ENCODE assay signal across 11 cellular contexts in genomic region chr12:131947482-131948027, GRCh38. TPM values are rescaled to one million over a fixed set of nuclear protein-coding genes. Genes with fewer than 3 reads are reported as not detected.
DNase-seq lines count a peak whose midpoint lies in the region; ATAC-seq, FAIRE-seq and TF ChIP-seq lines count a peak whose summit lies in the region.
"Had no signal": no experiment of that assay in that cellular context is flagged by ENCODE, and none has a peak within 500 bp of the region (broad histone marks: within the 10 kb centered on the region; RNA-seq: fewer than 3 reads in every experiment).

No MANE protein-coding gene starts in this region.

- no peak for DNase-seq in activated CD4-positive, alpha-beta T cell treated with anti-CD3 and anti-CD28 coated beads, Interleukin-2, amount 10 ng/mL, durations not matched to agents 7 days and 5 days
- DNase-seq in activated CD4-positive, alpha-beta T cell treated with anti-CD3 and anti-CD28 coated beads for 4 hours, result no peak
- DNase-seq in NB4 (ENCODE audit: low read depth) (peak; percentile 40), H1 (ENCODE audit: low read depth in 1 of 2, low spot score in 2 of 2) (no peak), gastrocnemius medialis (no peak), SIG-M5 treated with dmso at 0.1 percent for 504 hours (lab: John Stamatoyannopoulos, UW; ENCODE audit: unreplicated experiment) (no peak), progenitor cell of endocrine pancreas (ENCODE audit: low spot score, unreplicated experiment) (no peak), NCI-H2227 treated with DMSO at 0.1 percent for 48 hours (lab: John Stamatoyannopoulos, UW) (no peak)
- DNase-seq: amniotic stem cell, NCI-H187 treated with DMSO at 0.1 percent for 48 hours, WERI-Rb-1 had no signal

- no peaks in the 10 kb centered on the region for H3K27me3 Mint-ChIP-seq in activated CD4-positive, alpha-beta T cell treated with anti-CD3 and anti-CD28 coated beads, Interleukin-2, amount 10 ng/mL, durations not matched to agents 7 days and 5 days
- no peaks in the 10 kb centered on the region for H3K27me3 Mint-ChIP-seq in progenitor cell of endocrine pancreas

- H2BK120ac ChIP-seq in H1 (replicated peaks; ENCODE audit: low read depth, low read length), result no peak overlapping the region

- peak overlapping the region; percentile 68; the same call in 1 of the 2 replicates for H2BK12ac ChIP-seq in H1 (ENCODE audit: low read depth, low read length)

- peaks cover 12% of the 10 kb centered on the region for H3K36me3 Mint-ChIP-seq in activated CD4-positive, alpha-beta T cell treated with anti-CD3 and anti-CD28 coated beads, Interleukin-2, amount 10 ng/mL, durations not matched to agents 7 days and 5 days (ENCODE audit: low read depth)
- peaks cover 6% of the 10 kb centered on the region for H3K36me3 Mint-ChIP-seq in progenitor cell of endocrine pancreas (ENCODE audit: insufficient read depth)

- H3K9me3 ChIP-seq in H1 (ENCODE audit: insufficient read depth in 2 of 2, low read depth in 1 of 2, low read length in 1 of 2) (no peaks in the 10 kb centered on the region), gastrocnemius medialis (no peaks in the 10 kb centered on the region)

- no peak overlapping the region; a peak in 1 of 7 replicates for H3K9ac ChIP-seq in H1 (replicated peaks in 1 of 4; ENCODE audit: extremely low read depth in 1 of 4, low read depth in 3 of 4, low read length in 3 of 4)

- ATAC-seq in gastrocnemius medialis, result peak in 1 of 2 donors; percentile 24

- no peak overlapping the region for H4K8ac ChIP-seq in H1 (ENCODE audit: extremely low read depth, insufficient read depth, low read length)

- 83% methylated on average over 8 of the region's 8 CpGs; no CpG with 5 or more reads in 1 of the 2 experiments for WGBS in H1 (ENCODE audit: extremely low coverage in 1 of 2, insufficient coverage in 1 of 2, insufficient read length in 1 of 2, insufficient replicate concordance in 2 of 2, low coverage in 1 of 2, low lambda C conversion rate in 2 of 2, missing lambda C conversion rate in 1 of 2), 2 experiments

- POLR2A ChIA-PET in activated CD4-positive, alpha-beta T cell treated with anti-CD3 and anti-CD28 coated beads, Interleukin-2, amount 10 ng/mL, durations not matched to agents 7 days and 5 days (lab: Charles Lee), result no interaction called here
- POLR2A ChIA-PET in H1 (lab: Charles Lee; ENCODE audit: partially characterized antibody), result interaction anchor here (3.0 to 5.6 kb wide), 2 partner anchors 12 to 18 kb away, joined by 28 to 44 read pairs; partner anchors contain the start of gene PUS1

- CTCF ChIA-PET in activated CD4-positive, alpha-beta T cell treated with anti-CD3 and anti-CD28 coated beads, Interleukin-2, amount 10 ng/mL, durations not matched to agents 7 days and 5 days (lab: Charles Lee), result no interaction called here
- CTCF ChIA-PET in H1 (lab: Charles Lee; ENCODE audit: partially characterized antibody), result no interaction called here

- FAIRE-seq in H1 (lab: Jason Lieb, UNC), result no peak

- peaks cover 26% of the 10 kb centered on the region for H3K4me1 Mint-ChIP-seq in activated CD4-positive, alpha-beta T cell treated with anti-CD3 and anti-CD28 coated beads, Interleukin-2, amount 10 ng/mL, durations not matched to agents 7 days and 5 days
- no peaks in the 10 kb centered on the region for H3K4me1 Mint-ChIP-seq in progenitor cell of endocrine pancreas (ENCODE audit: low read depth)

- intact Hi-C loops in gastrocnemius medialis (cut with DNase I; ENCODE audit: low total_unique reads), result loop anchor here (2.0 to 5.0 kb wide), 2 partner anchors 115 to 237 kb away; partner anchors contain the start of gene SFSWAP

- no peak overlapping the region for H3K14ac ChIP-seq in H1 (ENCODE audit: insufficient read length)

- H3K23ac ChIP-seq in H1 (ENCODE audit: insufficient read length), result no peak overlapping the region

- H2AK5ac ChIP-seq in H1 (ENCODE audit: low read depth, low read length), result peak overlapping the region; percentile 82

- H3K4ac ChIP-seq in H1 (replicated peaks; ENCODE audit: insufficient read length, low read depth, low read length), result no peak overlapping the region

- no peak for TF ChIP-seq RAD21 in H1 (IDR thresholded peaks at IDR 0.05 in 1 of 2, conservative IDR thresholded peaks at IDR 0.05 in 1 of 2; ENCODE audit: low read depth in 2 of 2, low read length in 2 of 2)

- H3K36me3 ChIP-seq in H1 (ENCODE audit: control insufficient read depth in 2 of 4, insufficient read depth in 4 of 4, low read length in 3 of 4) (peaks cover 3 to 22% (median 16%) of the 10 kb centered on the region in 4 experiments), gastrocnemius medialis (peaks cover 0 to 21% of the 10 kb centered on the region in 2 donors)

- no peaks in the 10 kb centered on the region; the same call in 1 of the 2 replicates for H3K23me2 ChIP-seq in H1 (ENCODE audit: low read depth, low read length)

- no peak overlapping the region for H3K4me2 ChIP-seq in H1 (ENCODE audit: insufficient read depth in 1 of 2, low read depth in 2 of 2, low read length in 2 of 2)

- H3K4me1 ChIP-seq in H1 (replicated peaks in 1 of 4; ENCODE audit: control insufficient read depth in 3 of 4, insufficient read depth in 4 of 4, low read length in 3 of 4) (peaks cover 0 to 4% (median 1%) of the 10 kb centered on the region in 4 experiments; a peak in 5 of 7 replicates), gastrocnemius medialis (peaks cover 14 to 19% of the 10 kb centered on the region in 2 donors)

- H4K20me1 ChIP-seq in H1 (replicated peaks in 1 of 2; ENCODE audit: control insufficient read depth in 1 of 2, insufficient read depth in 2 of 2, low read length in 2 of 2), result peaks cover 0 to 11% of the 10 kb centered on the region in 2 experiments

- peak overlapping the region; percentile 84 for H4K91ac ChIP-seq in H1 (replicated peaks; ENCODE audit: insufficient read length, low read length)

- H3K27me3 ChIP-seq in H1 (replicated peaks in 1 of 4; ENCODE audit: control insufficient read depth in 3 of 4, extremely low read depth in 1 of 4, insufficient read depth in 3 of 4, low read length in 3 of 4) (no peaks in the 10 kb centered on the region), gastrocnemius medialis (no peaks in the 10 kb centered on the region)

- H2BK5ac ChIP-seq in H1 (ENCODE audit: low read depth, low read length), result 0 out of 2 replicates have a peak overlapping the region, but pooled peaks have one; percentile 52

- peaks cover 8 to 21% of the 10 kb centered on the region in 2 experiments; a peak in 3 of 4 replicates for H3K79me2 ChIP-seq in H1 (ENCODE audit: control insufficient read depth in 1 of 2, insufficient read depth in 2 of 2, low read length in 2 of 2)

- no peak for TF ChIP-seq EP300 in H1 (IDR thresholded peaks at IDR 0.05; ENCODE audit: borderline replicate concordance in 1 of 2, low read depth in 2 of 2, low read length in 2 of 2)

- in situ Hi-C loops in gastrocnemius medialis (cut with MboI; ENCODE audit: low sequenced_read_pairs in 4 of 4), result loop anchor here in 1 of 4 donors (10.0 kb wide), 1 partner anchor 53 kb away; the partner anchor contains the start of gene ULK1

- H3K27ac Mint-ChIP-seq in activated CD4-positive, alpha-beta T cell treated with anti-CD3 and anti-CD28 coated beads, Interleukin-2, amount 10 ng/mL, durations not matched to agents 7 days and 5 days, result peak overlapping the region; percentile 88
- no peak overlapping the region for H3K27ac Mint-ChIP-seq in progenitor cell of endocrine pancreas

- H3K9me3 Mint-ChIP-seq in activated CD4-positive, alpha-beta T cell treated with anti-CD3 and anti-CD28 coated beads, Interleukin-2, amount 10 ng/mL, durations not matched to agents 7 days and 5 days, result no peaks in the 10 kb centered on the region
- no peaks in the 10 kb centered on the region for H3K9me3 Mint-ChIP-seq in progenitor cell of endocrine pancreas (ENCODE audit: low read depth)

- H2AFZ ChIP-seq in H1 (ENCODE audit: low read length), result no peak overlapping the region

- no peak overlapping the region for H3K18ac ChIP-seq in H1 (ENCODE audit: extremely low read depth, low read length)

- no peak for TF ChIP-seq POLR2A in NB4 (IDR thresholded peaks at IDR 0.05; ENCODE audit: extremely low read depth, insufficient read length)
- TF ChIP-seq POLR2A in H1 (IDR thresholded peaks at IDR 0.05; ENCODE audit: control extremely low read depth in 1 of 2, low read depth in 2 of 2, low read length in 2 of 2), result no peak
- TF ChIP-seq POLR2A in gastrocnemius medialis (IDR thresholded peaks at IDR 0.05), result no peak

- H3K4me3 ChIP-seq in NB4 (ENCODE audit: low read depth, low read length), result no peak overlapping the region
- H3K4me3 ChIP-seq in H1 (ENCODE audit: extremely low read depth in 1 of 4, insufficient read depth in 2 of 4, low read depth in 3 of 4, low read length in 4 of 4), result no peak overlapping the region
- no peak overlapping the region for H3K4me3 ChIP-seq in gastrocnemius medialis

- H3K27ac ChIP-seq in H1 (ENCODE audit: low read depth, low read length), result no peak overlapping the region
- H3K27ac ChIP-seq in gastrocnemius medialis, result peak overlapping the region; percentile 30 to 88 (median 80)
- H3K27ac ChIP-seq: WERI-Rb-1 had no signal

- no peaks in the 10 kb centered on the region for H3K79me1 ChIP-seq in H1 (ENCODE audit: low read depth, low read length)

- H4K5ac ChIP-seq in H1 (ENCODE audit: insufficient read length, low read depth, low read length), result no peak overlapping the region

- no peak overlapping the region for H2BK15ac ChIP-seq in H1 (ENCODE audit: low read length)

- no peak overlapping the region for H2BK20ac ChIP-seq in H1 (ENCODE audit: low read length)

- no peak overlapping the region for H3K56ac ChIP-seq in H1 (replicated peaks; ENCODE audit: insufficient read length, low read depth, low read length)

- H3K4me3 Mint-ChIP-seq in activated CD4-positive, alpha-beta T cell treated with anti-CD3 and anti-CD28 coated beads, Interleukin-2, amount 10 ng/mL, durations not matched to agents 7 days and 5 days, result no peak overlapping the region
- H3K4me3 Mint-ChIP-seq in progenitor cell of endocrine pancreas (ENCODE audit: low read depth), result no peak overlapping the region

- TF ChIP-seq CTCF in NB4 (IDR thresholded peaks at IDR 0.05; ENCODE audit: low read depth, low read length), result no peak
- no peak for TF ChIP-seq CTCF in H1 (IDR thresholded peaks at IDR 0.05; ENCODE audit: control extremely low read depth in 1 of 3, insufficient read depth in 1 of 3, low read depth in 1 of 3, low read length in 3 of 3)
- TF ChIP-seq CTCF in gastrocnemius medialis (IDR thresholded peaks at IDR 0.05 in 4 of 5, conservative IDR thresholded peaks at IDR 0.05 in 1 of 5), result no peak
- TF ChIP-seq CTCF in progenitor cell of endocrine pancreas (IDR thresholded peaks at IDR 0.05; ENCODE audit: unreplicated experiment), result no peak

RNA-seq across cellular contexts. Expression of gene EP400, which starts 2.2 kb away (rescaled TPM):
- total RNA-seq in activated CD4-positive, alpha-beta T cell treated with anti-CD3 and anti-CD28 coated beads, Interleukin-2, amount 10 ng/mL, durations not matched to agents 7 days and 5 days, result 10 to 100 TPM; 53.9 to 57.0 TPM
- 69.6 and 69.7 TPM in 2 replicates for total RNA-seq in H1 (2021; fragmentation: NEBNext Ultra II Directional; extraction: Animal tissue kit (Norgen Biotek cat#: 25700))
- polyA plus RNA-seq in H1 (2011; rRNA removed), result 13.1 and 16.2 TPM in 2 replicates
- 9.9 TPM for polyA plus RNA-seq in H1 (2011; cell fraction: cytosol; rRNA removed)
- polyA plus RNA-seq in H1 (2011; cell fraction: nucleus; rRNA removed), result 43.9 TPM
- 41.3 to 47.5 TPM (median 44.4 TPM) in 4 replicates for polyA plus RNA-seq in H1 (2012, experiment 1 of 2)
- 14.9 TPM for polyA plus RNA-seq in H1 (2012, experiment 2 of 2)
- polyA plus RNA-seq in H1 (2013, experiment 1 of 2), result 29.6 TPM
- polyA plus RNA-seq in H1 (2013, experiment 2 of 2), result 24.5 TPM
- 22.0 and 23.0 TPM in 2 replicates for polyA minus RNA-seq in H1 (2011; rRNA and poly(A)+ RNA removed)
- polyA minus RNA-seq in H1 (2011; cell fraction: cytosol; rRNA and poly(A)+ RNA removed), result 27.4 TPM
- polyA minus RNA-seq in H1 (2011; cell fraction: nucleus; rRNA and poly(A)+ RNA removed), result 33.5 TPM
- 10 to 100 TPM; 11.9 to 17.4 (median 15.0) TPM for total RNA-seq in gastrocnemius medialis
- total RNA-seq in progenitor cell of endocrine pancreas, result 63.0 and 66.6 TPM in 2 replicates

RNA-seq across cellular contexts. Expression of gene PUS1, which starts 18.5 kb away (rescaled TPM):
- total RNA-seq in activated CD4-positive, alpha-beta T cell treated with anti-CD3 and anti-CD28 coated beads, Interleukin-2, amount 10 ng/mL, durations not matched to agents 7 days and 5 days, result 10 to 100 TPM; 34.4 to 45.7 TPM
- 81.2 and 82.5 TPM in 2 replicates for total RNA-seq in H1 (2021; fragmentation: NEBNext Ultra II Directional; extraction: Animal tissue kit (Norgen Biotek cat#: 25700))
- polyA plus RNA-seq in H1 (2011; rRNA removed), result 48.1 and 65.7 TPM in 2 replicates
- 74.1 TPM for polyA plus RNA-seq in H1 (2011; cell fraction: cytosol; rRNA removed)
- 85.2 TPM for polyA plus RNA-seq in H1 (2011; cell fraction: nucleus; rRNA removed)
- polyA plus RNA-seq in H1 (2012, experiment 1 of 2), result 57.7 to 80.3 TPM (median 73.5 TPM) in 4 replicates
- polyA plus RNA-seq in H1 (2012, experiment 2 of 2), result 51.6 TPM
- 42.1 TPM for polyA plus RNA-seq in H1 (2013, experiment 1 of 2)
- 42.7 TPM for polyA plus RNA-seq in H1 (2013, experiment 2 of 2)
- 28.4 and 37.6 TPM in 2 replicates for polyA minus RNA-seq in H1 (2011; rRNA and poly(A)+ RNA removed)
- 50.9 TPM for polyA minus RNA-seq in H1 (2011; cell fraction: cytosol; rRNA and poly(A)+ RNA removed)
- 40.6 TPM for polyA minus RNA-seq in H1 (2011; cell fraction: nucleus; rRNA and poly(A)+ RNA removed)
- total RNA-seq in gastrocnemius medialis (10 to 100 TPM; 10.4 to 29.0 (median 12.2) TPM), progenitor cell of endocrine pancreas (38.5 and 40.4 TPM in 2 replicates)

RNA-seq across cellular contexts. Expression of gene ULK1, which starts 53.1 kb away (rescaled TPM):
- total RNA-seq in activated CD4-positive, alpha-beta T cell treated with anti-CD3 and anti-CD28 coated beads, Interleukin-2, amount 10 ng/mL, durations not matched to agents 7 days and 5 days, result 10 to 100 TPM; 28.1 to 36.1 TPM
- total RNA-seq in H1 (2021; fragmentation: NEBNext Ultra II Directional; extraction: Animal tissue kit (Norgen Biotek cat#: 25700)), result 44.1 and 48.5 TPM in 2 replicates
- 13.0 and 26.4 TPM in 2 replicates for polyA plus RNA-seq in H1 (2011; rRNA removed)
- polyA plus RNA-seq in H1 (2011; cell fraction: cytosol; rRNA removed), result 11.9 TPM
- polyA plus RNA-seq in H1 (2011; cell fraction: nucleus; rRNA removed), result 127 TPM
- polyA plus RNA-seq in H1 (2012, experiment 1 of 2), result 26.7 to 43.8 TPM (median 39.0 TPM) in 4 replicates
- polyA plus RNA-seq in H1 (2012, experiment 2 of 2), result 26.9 TPM
- 23.4 TPM for polyA plus RNA-seq in H1 (2013, experiment 1 of 2)
- polyA plus RNA-seq in H1 (2013, experiment 2 of 2), result 23.0 TPM
- polyA minus RNA-seq in H1 (2011; rRNA and poly(A)+ RNA removed), result 12.9 and 16.5 TPM in 2 replicates
- 29.4 TPM for polyA minus RNA-seq in H1 (2011; cell fraction: cytosol; rRNA and poly(A)+ RNA removed)
- 42.7 TPM for polyA minus RNA-seq in H1 (2011; cell fraction: nucleus; rRNA and poly(A)+ RNA removed)
- total RNA-seq in gastrocnemius medialis (10 to 100 TPM; 27.9 to 81.2 (median 48.6) TPM), progenitor cell of endocrine pancreas (111 and 122 TPM in 2 replicates)
